ENCODE assay signal across 8 cellular contexts in the genomic region with DNA sequence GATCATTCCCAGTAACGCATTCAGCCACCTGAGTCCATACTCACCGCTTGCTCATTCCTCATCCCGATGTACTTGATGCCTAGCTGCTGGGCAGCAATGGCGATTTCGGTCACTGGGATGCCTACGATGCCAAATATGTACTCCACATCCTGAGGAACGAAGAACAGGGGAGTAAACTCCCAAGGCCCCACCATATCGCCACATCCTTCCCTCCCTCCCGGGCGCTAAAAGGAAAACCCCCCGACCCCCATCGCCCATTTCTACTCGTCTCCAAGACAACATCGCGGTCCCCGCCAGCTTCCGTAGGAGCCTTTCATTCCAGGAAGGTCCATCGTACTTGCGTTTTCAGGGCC. TPM values are rescaled to one million over a fixed set of nuclear protein-coding genes. Genes with fewer than 3 reads are reported as not detected.
DNase-seq lines count a peak whose midpoint lies in the region; ATAC-seq and TF ChIP-seq lines count a peak whose summit lies in the region.

No MANE protein-coding gene starts in this region.

- peak overlapping the region; percentile 100 for H3K4me3 Mint-ChIP-seq in activated CD8-positive, alpha-beta T cell treated with anti-CD3 and anti-CD28 coated beads for 36 hours

- CTCF ChIA-PET in activated CD8-positive, alpha-beta T cell treated with anti-CD3 and anti-CD28 coated beads for 36 hours (lab: Charles Lee) = interaction anchor here (1.2 to 1.8 kb wide), 3 partner anchors 9 to 11 kb away, joined by 3 to 5 read pairs (median 4); no protein-coding TSS in a partner anchor

- no peaks in the 10 kb centered on the region; the same call in 1 of the 2 replicates for H3K4me1 ChIP-seq in iPS DF 6.9 (ENCODE audit: control insufficient read depth, insufficient read depth, low read length)

- H3K27me3 ChIP-seq in iPS DF 6.9 (ENCODE audit: control insufficient read depth, insufficient read depth, low read length) = no peaks in the 10 kb centered on the region

- intact Hi-C loops in activated CD8-positive, alpha-beta T cell treated with anti-CD3 and anti-CD28 coated beads for 36 hours (cut with micrococcal nuclease) = no loop called here

- POLR2A ChIA-PET in activated CD8-positive, alpha-beta T cell treated with anti-CD3 and anti-CD28 coated beads for 36 hours (lab: Charles Lee) = interaction anchor here (0.9 to 1.3 kb wide), 5 partner anchors 9 to 424 kb away, joined by 3 to 5 read pairs (median 4); no protein-coding TSS in a partner anchor

- no peak overlapping the region for H3K27ac ChIP-seq in iPS DF 6.9 (ENCODE audit: low read length)

- no CpG with 5 or more reads among the region's 19 CpGs for WGBS in iPS DF 6.9 (ENCODE audit: insufficient coverage, insufficient read length)

- no peaks in the 10 kb centered on the region for H3K27me3 Mint-ChIP-seq in activated CD8-positive, alpha-beta T cell treated with anti-CD3 and anti-CD28 coated beads for 36 hours

- peaks cover 28% of the 10 kb centered on the region for H3K36me3 Mint-ChIP-seq in activated CD8-positive, alpha-beta T cell treated with anti-CD3 and anti-CD28 coated beads for 36 hours (ENCODE audit: low read depth)

- H3K9me3 ChIP-seq in iPS DF 6.9 (ENCODE audit: control insufficient read depth, insufficient read depth, low read length) = no peaks in the 10 kb centered on the region

- H3K9me3 Mint-ChIP-seq in activated CD8-positive, alpha-beta T cell treated with anti-CD3 and anti-CD28 coated beads for 36 hours = peaks cover 9% of the 10 kb centered on the region

- no peak for DNase-seq in activated CD8-positive, alpha-beta T cell treated with anti-CD3 and anti-CD28 coated beads for 36 hours
- DNase-seq in iPS DF 6.9 (ENCODE audit: low read depth, low spot score) (peak; percentile 7), middle frontal gyrus (ENCODE audit: extremely low spot score, low spot score) (no peak), OCI-M1 (lab: John Stamatoyannopoulos, UW) (no peak), GDM1 (lab: John Stamatoyannopoulos, UW) (no peak)
- no peak for DNase-seq in stimulated activated naive CD8-positive, alpha-beta T cell treated with anti-CD3 and anti-CD28 coated beads, Interleukin-15, Interleukin-2, amounts not matched to agents 100 U/mL and 50 U/mL, for 24 hours

- peak; percentile 35 for TF ChIP-seq CTCF in activated CD8-positive, alpha-beta T cell treated with anti-CD3 and anti-CD28 coated beads for 36 hours (IDR thresholded peaks at IDR 0.05)

- peaks cover 39% of the 10 kb centered on the region for H3K4me1 Mint-ChIP-seq in activated CD8-positive, alpha-beta T cell treated with anti-CD3 and anti-CD28 coated beads for 36 hours (ENCODE audit: low read depth)

- H3K36me3 ChIP-seq in iPS DF 6.9 (ENCODE audit: control insufficient read depth, insufficient read depth, low read length) = peaks cover 3% of the 10 kb centered on the region; the same call in 1 of the 2 replicates

- peak; percentile 8 for ATAC-seq in GM19043 (IDR thresholded peaks at IDR 0.05; ENCODE audit: low read depth, unreplicated experiment)
- ATAC-seq in HG03025 (IDR thresholded peaks at IDR 0.05; ENCODE audit: low FRiP score, unreplicated experiment) = peak; percentile 5
- peak; percentile 4 for ATAC-seq in activated CD8-positive, alpha-beta T cell treated with anti-CD3 and anti-CD28 coated beads for 36 hours
- peak; percentile 3 for ATAC-seq in stimulated activated naive CD8-positive, alpha-beta T cell treated with anti-CD3 and anti-CD28 coated beads, Interleukin-15, Interleukin-2, amounts not matched to agents 100 U/mL and 50 U/mL, for 24 hours

- peak overlapping the region; percentile 79 for H3K4me3 ChIP-seq in iPS DF 6.9 (ENCODE audit: low read length)

- peak overlapping the region; percentile 93 for H3K27ac Mint-ChIP-seq in activated CD8-positive, alpha-beta T cell treated with anti-CD3 and anti-CD28 coated beads for 36 hours

RNA-seq across cellular contexts. Expression of gene HACL1, which starts 0.3 kb away (rescaled TPM):
- 10 to 100 TPM; 23.6 to 32.0 TPM for total RNA-seq in activated CD8-positive, alpha-beta T cell treated with anti-CD3 and anti-CD28 coated beads for 36 hours

RNA-seq across cellular contexts. Expression of gene BTD, which starts 0.5 kb away (rescaled TPM):
- 1 to 10 TPM; 3.8 to 4.0 TPM for total RNA-seq in activated CD8-positive, alpha-beta T cell treated with anti-CD3 and anti-CD28 coated beads for 36 hours
